In genomic region chr19:9487016-9487415, GRCh38 we compare ENCODE assay signal across 33 cellular contexts. TPM values are rescaled to one million over a fixed set of nuclear protein-coding genes. Genes with fewer than 3 reads are reported as not detected.
"Had no signal": no experiment of that assay in that cellular context is flagged by ENCODE, and none has a peak within 500 bp of the region (broad histone marks: within the 10 kb centered on the region; RNA-seq: fewer than 3 reads in every experiment).

No MANE protein-coding gene starts in this region.

- H3K4me3 Mint-ChIP-seq: activated CD8-positive, alpha-beta T cell treated with anti-CD3 and anti-CD28 coated beads for 36 hours; activated naive CD8-positive, alpha-beta T cell treated with anti-CD3 and anti-CD28 coated beads, Interleukin-2, amount 10 ng/mL, durations not matched to agents 7 days and 5 days; activated T-cell treated with anti-CD3 and anti-CD28 coated beads, Interleukin-2, amount 50 U/mL, for 4 hours; activated T-helper 1 cell treated with anti-CD3 and anti-CD28 coated beads, Interleukin-12 subunit alpha, Interleukin-12 subunit beta, Interleukin-2, Interleukin-4 antibody, amounts not matched to agents 30 ng/mL and 10 ng/mL and 1 ng/mL, durations not matched to agents 14 hours and 24 hours and 36 hours had no signal

- H3K36me3 Mint-ChIP-seq: activated naive CD8-positive, alpha-beta T cell treated with anti-CD3 and anti-CD28 coated beads, Interleukin-2, amount 10 ng/mL, durations not matched to agents 7 days and 5 days had no signal

- H3K4me1 Mint-ChIP-seq: activated naive CD8-positive, alpha-beta T cell treated with anti-CD3 and anti-CD28 coated beads, Interleukin-2, amount 10 ng/mL, durations not matched to agents 7 days and 5 days had no signal

- H3K27me3 Mint-ChIP-seq: activated CD8-positive, alpha-beta T cell treated with anti-CD3 and anti-CD28 coated beads for 36 hours; activated naive CD8-positive, alpha-beta T cell treated with anti-CD3 and anti-CD28 coated beads, Interleukin-2, amount 10 ng/mL, durations not matched to agents 7 days and 5 days had no signal

- ATAC-seq: activated CD8-positive, alpha-beta T cell treated with anti-CD3 and anti-CD28 coated beads for 36 hours; activated T-cell treated with anti-CD3 and anti-CD28 coated beads, Interleukin-2, amount 50 U/mL, for 4 hours; Panc1 had no signal

- H3K27me3 ChIP-seq: ascending aorta, cardiac muscle cell, SJCRH30 had no signal

- H3K4me3 ChIP-seq: ascending aorta, cardiac muscle cell, SJCRH30, SK-N-MC had no signal

- H3K4me1 ChIP-seq: ascending aorta, SJCRH30 had no signal

- H3K36me3 ChIP-seq: ascending aorta, cardiac muscle cell, SJCRH30 had no signal

- H3K27ac Mint-ChIP-seq: activated CD8-positive, alpha-beta T cell treated with anti-CD3 and anti-CD28 coated beads for 36 hours; activated naive CD8-positive, alpha-beta T cell treated with anti-CD3 and anti-CD28 coated beads, Interleukin-2, amount 10 ng/mL, durations not matched to agents 7 days and 5 days; activated T-helper 1 cell treated with anti-CD3 and anti-CD28 coated beads, Interleukin-12 subunit alpha, Interleukin-12 subunit beta, Interleukin-2, Interleukin-4 antibody, amounts not matched to agents 30 ng/mL and 10 ng/mL and 1 ng/mL, durations not matched to agents 14 hours and 24 hours and 36 hours had no signal

- DNase-seq: activated CD4-positive, alpha-beta T cell treated with anti-CD3 and anti-CD28 coated beads for 1 hour; activated CD4-positive, alpha-beta T cell treated with anti-CD3 and anti-CD28 coated beads for 48 hours; activated CD4-positive, alpha-beta T cell treated with anti-CD3 and anti-CD28 coated beads, Interleukin-2, amount 50 U/mL, for 4 hours; activated CD4-positive, CD25-positive, alpha-beta regulatory T cell; activated CD8-positive, alpha-beta T cell treated with anti-CD3 and anti-CD28 coated beads for 36 hours; activated effector memory CD4-positive, alpha-beta T cell treated with Interleukin-2 at 50 U/mL for 16 hours; activated naive CD4-positive, alpha-beta T cell treated with anti-CD3 and anti-CD28 coated beads, Interleukin-2, amount 50 U/mL, for 16 hours; activated naive CD8-positive, alpha-beta T cell treated with anti-CD3 and anti-CD28 coated beads, Interleukin-2, amount 10 ng/mL, durations not matched to agents 7 days and 5 days; activated T-cell treated with anti-CD3 and anti-CD28 coated beads, Interleukin-2, amount 50 U/mL, for 4 hours; amygdala; NCI-H1092; NCI-H1436 treated with DMSO at 0.1 percent for 48 hours; NCI-H1694 treated with DMSO at 0.1 percent for 48 hours; NCI-H2029; NCI-H2107; NCI-H2171; NCI-H510A; NCI-H526; NCI-H748 treated with DMSO at 0.1 percent for 48 hours; NK-92 treated with Interleukin-12 subunit alpha and Interleukin-12 subunit beta, amount 100 ng/mL, for 24 hours; SHP77; SJCRH30; T1000; WERI-Rb-1 had no signal

- H3K27ac ChIP-seq: ascending aorta, cardiac muscle cell, SJCRH30, SK-N-MC, WERI-Rb-1 had no signal

RNA-seq across cellular contexts. Expression of gene ZNF560, which starts 11.4 kb away (rescaled TPM):
- total RNA-seq: activated CD8-positive, alpha-beta memory T cell treated with anti-CD3 and anti-CD28 coated beads for 36 hours; activated T-cell treated with anti-CD3 and anti-CD28 coated beads, Interleukin-2, amount 50 U/mL, for 4 hours; activated T-helper 1 cell treated with anti-CD3 and anti-CD28 coated beads, Interleukin-12 subunit alpha, Interleukin-12 subunit beta, Interleukin-2, Interleukin-4 antibody, amounts not matched to agents 30 ng/mL and 10 ng/mL and 1 ng/mL, durations not matched to agents 14 hours and 24 hours and 36 hours; ascending aorta; MCF 10A; SJCRH30; T-helper 1 cell treated with Interleukin-12 subunit alpha and Interleukin-12 subunit beta and Interleukin-4 antibody, amounts not matched to agents 30 ng/mL and 1 ng/mL, for 36 hours; T-helper 2 cell treated with Interferon-gamma antibody and Interleukin-4, amounts not matched to agents 100 ng/mL and 5 ng/mL, for 36 hours had no signal
